1 cellular context compared by ENCODE assay signal in genomic region chr1:51266791-51267190, GRCh38.
TF ChIP-seq lines count a peak whose summit lies in the region.

No MANE protein-coding gene starts in this region.

TF ChIP-seq in IMR-90, 13 proteins besides CTCF, POLR2A, EP300 and RAD21 (continued from another document):
- no peak for TF ChIP-seq ELK1 (IDR thresholded peaks at IDR 0.05; ENCODE audit: borderline replicate concordance, low read depth, low read length)
- no peak for TF ChIP-seq MAZ (IDR thresholded peaks at IDR 0.05; ENCODE audit: borderline replicate concordance, low read depth, low read length)
- TF ChIP-seq CEBPB (IDR thresholded peaks at IDR 0.05; ENCODE audit: low read depth, low read length), result no peak
- TF ChIP-seq RFX5 (IDR thresholded peaks at IDR 0.05; ENCODE audit: low read depth, low read length), result no peak
- no peak for TF ChIP-seq CHD1 (IDR thresholded peaks at IDR 0.05; ENCODE audit: low read depth, low read length)
- no peak for TF ChIP-seq USF2 (IDR thresholded peaks at IDR 0.05; ENCODE audit: low read depth, low read length)
TF ChIP-seq in IMR-90: peak in this region for 0.
